ENCODE assay signal across 8 cellular contexts in genomic region chr16:379961-380836, GRCh38. TPM values are rescaled to one million over a fixed set of nuclear protein-coding genes. Genes with fewer than 3 reads are reported as not detected.
DNase-seq lines count a peak whose midpoint lies in the region; ATAC-seq lines count a peak whose summit lies in the region.

No MANE protein-coding gene starts in this region.

- no peaks in the 10 kb centered on the region for H3K9me3 ChIP-seq in iPS-18c (ENCODE audit: control insufficient read depth, insufficient read depth, low read length)
- H3K9me3 ChIP-seq in subcutaneous abdominal adipose tissue (ENCODE audit: control insufficient read depth in 5 of 5, low read length in 5 of 5): no peaks in the 10 kb centered on the region

- H3K9ac ChIP-seq in subcutaneous abdominal adipose tissue (ENCODE audit: low read length in 5 of 5): peak overlapping the region in 1 of 5 donors; percentile 8

- no peaks in the 10 kb centered on the region for H3K9me3 Mint-ChIP-seq in activated CD4-positive, alpha-beta T cell treated with anti-CD3 and anti-CD28 coated beads for 36 hours (ENCODE audit: low read depth)
- no peaks in the 10 kb centered on the region for H3K9me3 Mint-ChIP-seq in activated naive CD8-positive, alpha-beta T cell treated with anti-CD3 and anti-CD28 coated beads for 36 hours

- intact Hi-C loops in activated CD4-positive, alpha-beta T cell treated with anti-CD3 and anti-CD28 coated beads for 36 hours (cut with DNase I, micrococcal nuclease): loop anchor here in 1 of 2 experiments (5.0 kb wide), 3 partner anchors 207 to 257 kb away; partner anchors contain the start of genes METTL26 and NPRL3

- H3K4me3 Mint-ChIP-seq in activated CD4-positive, alpha-beta T cell treated with anti-CD3 and anti-CD28 coated beads for 36 hours: peak overlapping the region; percentile 69
- peak overlapping the region; percentile 77 for H3K4me3 Mint-ChIP-seq in activated naive CD8-positive, alpha-beta T cell treated with anti-CD3 and anti-CD28 coated beads for 36 hours

- H3K4me1 Mint-ChIP-seq in activated CD4-positive, alpha-beta T cell treated with anti-CD3 and anti-CD28 coated beads for 36 hours: peaks cover 24% of the 10 kb centered on the region
- peaks cover 18% of the 10 kb centered on the region for H3K4me1 Mint-ChIP-seq in activated naive CD8-positive, alpha-beta T cell treated with anti-CD3 and anti-CD28 coated beads for 36 hours

- no peaks in the 10 kb centered on the region for H3K27me3 Mint-ChIP-seq in activated CD4-positive, alpha-beta T cell treated with anti-CD3 and anti-CD28 coated beads for 36 hours
- no peaks in the 10 kb centered on the region for H3K27me3 Mint-ChIP-seq in activated naive CD8-positive, alpha-beta T cell treated with anti-CD3 and anti-CD28 coated beads for 36 hours

- POLR2A ChIA-PET in activated CD4-positive, alpha-beta T cell treated with anti-CD3 and anti-CD28 coated beads for 36 hours (lab: Charles Lee): interaction anchor here (1.2 kb wide), 1 partner anchor 146 kb away, joined by 3 read pairs; the partner anchor contains the start of gene FAM234A

- no peak for DNase-seq in activated CD4-positive, alpha-beta T cell treated with anti-CD3 and anti-CD28 coated beads for 36 hours
- no peak for DNase-seq in activated CD4-positive, alpha-beta T cell treated with anti-CD3 and anti-CD28 coated beads, Interleukin-2, amount 50 U/mL, for 1 hour
- no peak for DNase-seq in activated naive CD8-positive, alpha-beta T cell treated with anti-CD3 and anti-CD28 coated beads for 36 hours
- DNase-seq in SKM-1 treated with dmso at 0.1 percent for 144 hours (lab: John Stamatoyannopoulos, UW; ENCODE audit: unreplicated experiment) (no peak), NCI-H774 (lab: John Stamatoyannopoulos, UW) (no peak)
- no peak for DNase-seq in activated CD4-positive, CD25-positive, alpha-beta regulatory T cell treated with anti-CD3 and anti-CD28 coated beads, Interleukin-2, amount 50 U/mL, for 72 hours

- peaks cover 2 to 43% (median 39%) of the 10 kb centered on the region in 5 donors for H3K4me1 ChIP-seq in subcutaneous abdominal adipose tissue (ENCODE audit: control insufficient read depth in 5 of 5, insufficient read depth in 5 of 5, low read length in 5 of 5)

- peak overlapping the region; percentile 78 for H3K4me3 ChIP-seq in iPS-18c (ENCODE audit: insufficient read depth, low read depth, low read length)
- H3K4me3 ChIP-seq in subcutaneous abdominal adipose tissue (ENCODE audit: low read depth in 1 of 5, low read length in 5 of 5): peak overlapping the region in 4 of 5 donors; percentile 60 to 82 (median 74)

- H3K27ac Mint-ChIP-seq in activated CD4-positive, alpha-beta T cell treated with anti-CD3 and anti-CD28 coated beads for 36 hours: peak overlapping the region; percentile 37
- peak overlapping the region; percentile 67 for H3K27ac Mint-ChIP-seq in activated naive CD8-positive, alpha-beta T cell treated with anti-CD3 and anti-CD28 coated beads for 36 hours

- H3K27me3 ChIP-seq in subcutaneous abdominal adipose tissue (ENCODE audit: control insufficient read depth in 5 of 5, insufficient read depth in 4 of 5, low read length in 5 of 5): no peaks in the 10 kb centered on the region

- no peak overlapping the region for H3K27ac ChIP-seq in subcutaneous abdominal adipose tissue (ENCODE audit: low read depth, low read length)

- CTCF ChIA-PET in activated CD4-positive, alpha-beta T cell treated with anti-CD3 and anti-CD28 coated beads for 36 hours (lab: Charles Lee): interaction anchor here (0.7 to 1.2 kb wide), 2 partner anchors 10 to 1049 kb away, joined by 3 read pairs; partner anchors contain the start of gene MRPL28

- H3K36me3 ChIP-seq in subcutaneous abdominal adipose tissue (ENCODE audit: control insufficient read depth in 5 of 5, insufficient read depth in 5 of 5, low read length in 5 of 5): peaks cover 0 to 24% (median 18%) of the 10 kb centered on the region in 5 donors

- H3K36me3 Mint-ChIP-seq in activated CD4-positive, alpha-beta T cell treated with anti-CD3 and anti-CD28 coated beads for 36 hours (ENCODE audit: low read depth): no peaks in the 10 kb centered on the region
- H3K36me3 Mint-ChIP-seq in activated naive CD8-positive, alpha-beta T cell treated with anti-CD3 and anti-CD28 coated beads for 36 hours: peaks cover 2% of the 10 kb centered on the region

- ATAC-seq in activated CD4-positive, alpha-beta T cell treated with anti-CD3 and anti-CD28 coated beads for 36 hours: no peak

RNA-seq across cellular contexts. Expression of gene PGAP6, which starts 1.6 kb away (rescaled TPM):
- total RNA-seq in activated CD4-positive, alpha-beta T cell treated with anti-CD3 and anti-CD28 coated beads for 36 hours: 10 to 100 TPM; 22.9 to 40.8 TPM
- total RNA-seq in activated naive CD8-positive, alpha-beta T cell treated with anti-CD3 and anti-CD28 coated beads for 36 hours: 10 to 100 TPM; 22.8 to 24.1 TPM

RNA-seq across cellular contexts. Expression of gene MRPL28, which starts 9.9 kb away (rescaled TPM):
- total RNA-seq in activated CD4-positive, alpha-beta T cell treated with anti-CD3 and anti-CD28 coated beads for 36 hours: 10 to 100 TPM; 90.2 to 94.4 TPM
- total RNA-seq in activated naive CD8-positive, alpha-beta T cell treated with anti-CD3 and anti-CD28 coated beads for 36 hours: 10 to 100 TPM; 89.3 to 94.8 TPM

RNA-seq across cellular contexts. Expression of gene NME4, which starts 16.8 kb away (rescaled TPM):
- total RNA-seq in activated CD4-positive, alpha-beta T cell treated with anti-CD3 and anti-CD28 coated beads for 36 hours: 10 to 100 TPM; 55.9 to 72.1 TPM
- total RNA-seq in activated naive CD8-positive, alpha-beta T cell treated with anti-CD3 and anti-CD28 coated beads for 36 hours: 10 to 100 TPM; 15.6 to 17.3 TPM

RNA-seq across cellular contexts. Expression of gene DECR2, which starts 21.5 kb away (rescaled TPM):
- total RNA-seq in activated CD4-positive, alpha-beta T cell treated with anti-CD3 and anti-CD28 coated beads for 36 hours: 10 to 100 TPM; 11.5 to 13.0 TPM
- 1 to 10 TPM; 7.0 to 8.2 TPM for total RNA-seq in activated naive CD8-positive, alpha-beta T cell treated with anti-CD3 and anti-CD28 coated beads for 36 hours

RNA-seq across cellular contexts. Expression of gene AXIN1, which starts 27.7 kb away (rescaled TPM):
- total RNA-seq in activated CD4-positive, alpha-beta T cell treated with anti-CD3 and anti-CD28 coated beads for 36 hours: 10 to 100 TPM; 20.0 to 23.8 TPM
- 10 to 100 TPM; 23.9 to 24.6 TPM for total RNA-seq in activated naive CD8-positive, alpha-beta T cell treated with anti-CD3 and anti-CD28 coated beads for 36 hours
